ENCODE assay signal across 19 cellular contexts in genomic region chr10:67492317-67493019, GRCh38.
DNase-seq lines count a peak whose midpoint lies in the region; ATAC-seq and TF ChIP-seq lines count a peak whose summit lies in the region.
"Had no signal": no experiment of that assay in that cellular context is flagged by ENCODE, and none has a peak within 500 bp of the region (broad histone marks: within the 10 kb centered on the region; RNA-seq: fewer than 3 reads in every experiment).

No MANE protein-coding gene starts in this region.

- no peaks in the 10 kb centered on the region for H3K9me3 ChIP-seq in fibroblast of lung (ENCODE audit: control insufficient read depth, insufficient read depth, low read depth, low read length)
- H3K9me3 ChIP-seq: ovary, SJCRH30, thoracic aorta had no signal

- H3K27me3 Mint-ChIP-seq in WTC11 (ENCODE audit: low read depth), result no peaks in the 10 kb centered on the region
- peaks cover 2% of the 10 kb centered on the region for H3K27me3 Mint-ChIP-seq in activated naive CD8-positive, alpha-beta T cell treated with anti-CD3 and anti-CD28 coated beads, Interleukin-2, amount 50 U/mL, for 24 hours

- H3K27me3 ChIP-seq in fibroblast of lung (ENCODE audit: control insufficient read depth, insufficient read depth, low read length), result no peaks in the 10 kb centered on the region
- H3K27me3 ChIP-seq: ovary, SJCRH30 had no signal

- no peak overlapping the region for H3K4me2 ChIP-seq in fibroblast of lung (ENCODE audit: extremely low read depth, insufficient read depth, low read length)

- ATAC-seq in GM19467 (IDR thresholded peaks at IDR 0.05; ENCODE audit: unreplicated experiment), result peak; percentile 49
- no peak for ATAC-seq in WTC11
- no peak for ATAC-seq in activated naive CD8-positive, alpha-beta T cell treated with anti-CD3 and anti-CD28 coated beads, Interleukin-2, amount 50 U/mL, for 24 hours
- ATAC-seq: left ventricle myocardium superior had no signal

- H2AFZ ChIP-seq in fibroblast of lung (ENCODE audit: low read length), result no peak overlapping the region

- no peak overlapping the region for H3K27ac ChIP-seq in fibroblast of lung (ENCODE audit: insufficient read depth, low read length)
- H3K27ac ChIP-seq: coronary artery, ovary, SJCRH30, thoracic aorta had no signal

- peaks cover 4% of the 10 kb centered on the region for H3K9me3 Mint-ChIP-seq in WTC11
- no peaks in the 10 kb centered on the region for H3K9me3 Mint-ChIP-seq in activated naive CD8-positive, alpha-beta T cell treated with anti-CD3 and anti-CD28 coated beads, Interleukin-2, amount 50 U/mL, for 24 hours
- H3K9me3 Mint-ChIP-seq: T-helper 2 cell treated with Interferon-gamma antibody and Interleukin-4, amounts not matched to agents 5 μg/mL and 100 μg/mL, for 36 hours had no signal

- CTCF ChIA-PET in WTC11 (lab: Charles Lee), result interaction anchor here (0.9 kb wide), 1 partner anchor 28 kb away, joined by 3 read pairs; no protein-coding TSS in a partner anchor

- H3K4me3 ChIP-seq in fibroblast of lung (replicated peaks in 1 of 4; ENCODE audit: control extremely low read depth in 1 of 4, insufficient read depth in 1 of 4, low read depth in 3 of 4, low read length in 4 of 4), result no peak overlapping the region
- H3K4me3 ChIP-seq: coronary artery, ovary, SJCRH30, thoracic aorta had no signal

- H3K4me3 Mint-ChIP-seq in WTC11, result no peak overlapping the region
- no peak overlapping the region for H3K4me3 Mint-ChIP-seq in activated naive CD8-positive, alpha-beta T cell treated with anti-CD3 and anti-CD28 coated beads, Interleukin-2, amount 50 U/mL, for 24 hours
- H3K4me3 Mint-ChIP-seq: B cell; T-helper 2 cell treated with Interferon-gamma antibody and Interleukin-4, amounts not matched to agents 5 μg/mL and 100 μg/mL, for 36 hours had no signal

- DNase-seq in NCI-H69 (lab: John Stamatoyannopoulos, UW), result peak; percentile 4
- DNase-seq in fibroblast of lung (ENCODE audit: low read depth in 2 of 2), result peak; percentile 2 to 13
- DNase-seq in superior temporal gyrus (ENCODE audit: extremely low spot score), result peak; percentile 8
- DNase-seq in GM19238 (ENCODE audit: insufficient read length, low spot score), result no peak
- DNase-seq in WTC11 (ENCODE audit: low spot score), result no peak
- DNase-seq in activated naive CD8-positive, alpha-beta T cell treated with anti-CD3 and anti-CD28 coated beads, Interleukin-2, amount 50 U/mL, for 24 hours, result no peak
- DNase-seq: activated CD4-positive, CD25-positive, alpha-beta regulatory T cell treated with anti-CD3 and anti-CD28 coated beads, Interleukin-2, amount 50 U/mL, for 72 hours; activated gamma-delta T cell treated with Interleukin-2 at 50 U/mL for 16 hours; aorta; HCEC 1CT; left ventricle myocardium superior; NCI-H446; ovary; SJCRH30 had no signal

- no peak overlapping the region for H3K27ac Mint-ChIP-seq in WTC11
- H3K27ac Mint-ChIP-seq in activated naive CD8-positive, alpha-beta T cell treated with anti-CD3 and anti-CD28 coated beads, Interleukin-2, amount 50 U/mL, for 24 hours, result no peak overlapping the region
- H3K27ac Mint-ChIP-seq: B cell; T-helper 2 cell treated with Interferon-gamma antibody and Interleukin-4, amounts not matched to agents 5 μg/mL and 100 μg/mL, for 36 hours had no signal

- H3K36me3 ChIP-seq in fibroblast of lung (ENCODE audit: control insufficient read depth, insufficient read depth, low read length), result no peaks in the 10 kb centered on the region
- H3K36me3 ChIP-seq: ovary, SJCRH30, thoracic aorta had no signal

- H4K20me1 ChIP-seq in fibroblast of lung (ENCODE audit: control insufficient read depth, extremely low read depth, insufficient read depth, low read length), result no peaks in the 10 kb centered on the region

- TF ChIP-seq CTCF in fibroblast of lung (conservative IDR thresholded peaks at IDR 0.05 in 1 of 2, IDR thresholded peaks at IDR 0.05 in 1 of 2; ENCODE audit: low read depth in 1 of 2, low read length in 2 of 2) (no peak), WTC11 (IDR thresholded peaks at IDR 0.05) (no peak)

- no peak overlapping the region for H3K9ac ChIP-seq in fibroblast of lung (ENCODE audit: insufficient read depth, low read length)

- no peaks in the 10 kb centered on the region for H3K36me3 Mint-ChIP-seq in WTC11
- H3K36me3 Mint-ChIP-seq in activated naive CD8-positive, alpha-beta T cell treated with anti-CD3 and anti-CD28 coated beads, Interleukin-2, amount 50 U/mL, for 24 hours (ENCODE audit: low read depth), result no peaks in the 10 kb centered on the region

- no peaks in the 10 kb centered on the region for H3K79me2 ChIP-seq in fibroblast of lung (ENCODE audit: control insufficient read depth, insufficient read depth, low read length)

- H3K4me1 ChIP-seq in fibroblast of lung (ENCODE audit: control insufficient read depth, extremely low read depth, insufficient read depth, low read length), result no peaks in the 10 kb centered on the region
- H3K4me1 ChIP-seq: SJCRH30 had no signal

- H3K4me1 Mint-ChIP-seq in WTC11, result no peaks in the 10 kb centered on the region
- no peaks in the 10 kb centered on the region for H3K4me1 Mint-ChIP-seq in activated naive CD8-positive, alpha-beta T cell treated with anti-CD3 and anti-CD28 coated beads, Interleukin-2, amount 50 U/mL, for 24 hours
- H3K4me1 Mint-ChIP-seq: B cell had no signal

- POLR2A ChIA-PET in WTC11 (lab: Charles Lee), result no interaction called here

TF ChIP-seq in WTC11, 78 proteins besides CTCF, POLR2A, EP300 and RAD21 (continues in another document):
- TF ChIP-seq ZNF232 (CRISPR knock-in tag; IDR thresholded peaks at IDR 0.05) (no peak), SMAD4 (CRISPR knock-in tag; IDR thresholded peaks at IDR 0.05) (no peak), JAZF1 (CRISPR knock-in tag; IDR thresholded peaks at IDR 0.05) (no peak), AR (CRISPR knock-in tag; IDR thresholded peaks at IDR 0.05) (no peak), OVOL2 (CRISPR knock-in tag; IDR thresholded peaks at IDR 0.05; ENCODE audit: borderline replicate concordance) (no peak), ATF6 (CRISPR knock-in tag; IDR thresholded peaks at IDR 0.05) (no peak), ZNF317 (CRISPR knock-in tag; IDR thresholded peaks at IDR 0.05; ENCODE audit: borderline replicate concordance, low read depth) (no peak), ESRRA (CRISPR knock-in tag; IDR thresholded peaks at IDR 0.05; ENCODE audit: borderline replicate concordance) (no peak), CREB1 (CRISPR knock-in tag; IDR thresholded peaks at IDR 0.05) (no peak), ZSCAN18 (CRISPR knock-in tag; IDR thresholded peaks at IDR 0.05) (no peak)
- TF ChIP-seq, protein P1, sequence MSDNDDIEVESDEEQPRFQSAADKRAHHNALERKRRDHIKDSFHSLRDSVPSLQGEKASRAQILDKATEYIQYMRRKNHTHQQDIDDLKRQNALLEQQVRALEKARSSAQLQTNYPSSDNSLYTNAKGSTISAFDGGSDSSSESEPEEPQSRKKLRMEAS (CRISPR knock-in tag; IDR thresholded peaks at IDR 0.05), result no peak

Comparison
In these comparisons a context has a peak if more than half of its experiments do, and no peak if none do; other contexts are left out.
1. DNase-seq: peak in NCI-H69 (single experiment), fibroblast of lung (2 of 2) and superior temporal gyrus (single experiment); none in GM19238 (single experiment), WTC11 (single experiment) and activated naive CD8-positive, alpha-beta T cell treated with anti-CD3 and anti-CD28 coated beads, Interleukin-2, amount 50 U/mL, for 24 hours (single experiment).